ENCODE assay signal across 15 cellular contexts in genomic region chr5:127891942-127892341, GRCh38.
"Had no signal": no experiment of that assay in that cellular context is flagged by ENCODE, and none has a peak within 500 bp of the region (broad histone marks: within the 10 kb centered on the region; RNA-seq: fewer than 3 reads in every experiment).

No MANE protein-coding gene starts in this region.

- H3K9me3 ChIP-seq: lower lobe of right lung, neutrophil, stomach, thyroid gland had no signal

- ATAC-seq: lower lobe of right lung; naive thymus-derived CD8-positive, alpha-beta T cell had no signal

- H3K36me3 Mint-ChIP-seq: activated naive CD8-positive, alpha-beta T cell treated with anti-CD3 and anti-CD28 coated beads, Interleukin-2, amount 10 ng/mL, durations not matched to agents 7 days and 5 days; naive thymus-derived CD8-positive, alpha-beta T cell had no signal

- H3K4me3 ChIP-seq: lower lobe of right lung, skin epidermis, stomach, thyroid gland had no signal

- H3K27me3 ChIP-seq: neutrophil, stomach, thyroid gland had no signal

- DNase-seq: activated CD4-positive, alpha-beta memory T cell treated with anti-CD3 and anti-CD28 coated beads, Interleukin-2, amount 10 ng/mL, durations not matched to agents 7 days and 5 days; activated gamma-delta T cell treated with Interleukin-2 at 50 U/mL for 16 hours; activated naive CD8-positive, alpha-beta T cell treated with anti-CD3 and anti-CD28 coated beads, Interleukin-2, amount 10 ng/mL, durations not matched to agents 7 days and 5 days; activated T-cell treated with anti-CD3 and anti-CD28 coated beads, Interleukin-2, amount 50 U/mL, for 48 hours; cortex of kidney; effector memory CD4-positive, alpha-beta T cell; lower lobe of right lung; naive thymus-derived CD8-positive, alpha-beta T cell; posterior cingulate gyrus; stomach; T-helper 9 cell; thyroid gland had no signal

- H3K36me3 ChIP-seq: lower lobe of right lung, neutrophil, stomach, thyroid gland had no signal

- H3K27ac ChIP-seq: epithelial cell of prostate, lower lobe of right lung, neutrophil, stomach, thyroid gland had no signal

- H3K4me1 ChIP-seq: lower lobe of right lung, thyroid gland had no signal

- H3K9me3 Mint-ChIP-seq: activated CD4-positive, alpha-beta memory T cell treated with anti-CD3 and anti-CD28 coated beads, Interleukin-2, amount 10 ng/mL, durations not matched to agents 7 days and 5 days; activated naive CD8-positive, alpha-beta T cell treated with anti-CD3 and anti-CD28 coated beads, Interleukin-2, amount 10 ng/mL, durations not matched to agents 7 days and 5 days; naive thymus-derived CD8-positive, alpha-beta T cell had no signal

- H3K4me1 Mint-ChIP-seq: activated CD4-positive, alpha-beta memory T cell treated with anti-CD3 and anti-CD28 coated beads, Interleukin-2, amount 10 ng/mL, durations not matched to agents 7 days and 5 days; activated naive CD8-positive, alpha-beta T cell treated with anti-CD3 and anti-CD28 coated beads, Interleukin-2, amount 10 ng/mL, durations not matched to agents 7 days and 5 days had no signal

- H3K27me3 Mint-ChIP-seq: activated CD4-positive, alpha-beta memory T cell treated with anti-CD3 and anti-CD28 coated beads, Interleukin-2, amount 10 ng/mL, durations not matched to agents 7 days and 5 days; activated naive CD8-positive, alpha-beta T cell treated with anti-CD3 and anti-CD28 coated beads, Interleukin-2, amount 10 ng/mL, durations not matched to agents 7 days and 5 days had no signal

- H3K4me3 Mint-ChIP-seq: activated CD4-positive, alpha-beta memory T cell treated with anti-CD3 and anti-CD28 coated beads, Interleukin-2, amount 10 ng/mL, durations not matched to agents 7 days and 5 days; activated naive CD8-positive, alpha-beta T cell treated with anti-CD3 and anti-CD28 coated beads, Interleukin-2, amount 10 ng/mL, durations not matched to agents 7 days and 5 days; naive thymus-derived CD8-positive, alpha-beta T cell had no signal

- H3K27ac Mint-ChIP-seq: activated CD4-positive, alpha-beta memory T cell treated with anti-CD3 and anti-CD28 coated beads, Interleukin-2, amount 10 ng/mL, durations not matched to agents 7 days and 5 days; activated naive CD8-positive, alpha-beta T cell treated with anti-CD3 and anti-CD28 coated beads, Interleukin-2, amount 10 ng/mL, durations not matched to agents 7 days and 5 days; naive thymus-derived CD8-positive, alpha-beta T cell had no signal
